ENCODE assay signal across 2 cellular contexts in genomic region chr11:91326751-91327150, GRCh38.
TF ChIP-seq lines count a peak whose summit lies in the region.

No MANE protein-coding gene starts in this region.

TF ChIP-seq in HepG2, 621 proteins besides CTCF, POLR2A, EP300 and RAD21 (continued from another document):
- TF ChIP-seq DZIP1 (CRISPR knock-in tag; IDR thresholded peaks at IDR 0.05) = no peak
- TF ChIP-seq MAFK (conservative IDR thresholded peaks at IDR 0.05 in 1 of 2, IDR thresholded peaks at IDR 0.05 in 1 of 2; ENCODE audit: low read length in 2 of 2) = peak in 1 of 2 experiments; percentile 72; a peak in 2 of 4 replicates
- TF ChIP-seq MAFF (IDR thresholded peaks at IDR 0.05; ENCODE audit: low read depth, low read length) = peak; percentile 51

TF ChIP-seq in GM12878, 131 proteins besides CTCF, POLR2A, EP300 and RAD21 (continued from another document):
- no peak for TF ChIP-seq CHD4 (IDR thresholded peaks at IDR 0.05)
- TF ChIP-seq ELK1 (IDR thresholded peaks at IDR 0.05; ENCODE audit: low read depth, low read length) = no peak
- no peak for TF ChIP-seq SP1 (IDR thresholded peaks at IDR 0.05; ENCODE audit: low read depth, low read length)
- TF ChIP-seq ZBED1 (IDR thresholded peaks at IDR 0.05; ENCODE audit: borderline replicate concordance) = no peak
- TF ChIP-seq MLLT1 (IDR thresholded peaks at IDR 0.05) = no peak
- no peak for TF ChIP-seq IRF5 (IDR thresholded peaks at IDR 0.05; ENCODE audit: borderline replicate concordance)
- no peak for TF ChIP-seq CEBPB (IDR thresholded peaks at IDR 0.05; ENCODE audit: borderline replicate concordance in 1 of 2, low read depth in 2 of 2, low read length in 2 of 2)
- no peak for TF ChIP-seq BACH1 (IDR thresholded peaks at IDR 0.05; ENCODE audit: borderline replicate concordance)
- TF ChIP-seq ZBTB4 (CRISPR knock-in tag; IDR thresholded peaks at IDR 0.05) = no peak
